Comparison of ENCODE assay signal across 12 cellular contexts in genomic region chr6:38404900-38405556, GRCh38.
DNase-seq lines count a peak whose midpoint lies in the region; ATAC-seq, FAIRE-seq and TF ChIP-seq lines count a peak whose summit lies in the region.
"Had no signal": no experiment of that assay in that cellular context is flagged by ENCODE, and none has a peak within 500 bp of the region (broad histone marks: within the 10 kb centered on the region; RNA-seq: fewer than 3 reads in every experiment).

No MANE protein-coding gene starts in this region.

- FAIRE-seq in bronchial epithelial cell (lab: Jason Lieb, UNC), result peak; percentile 96
- FAIRE-seq: islet of Langerhans had no signal

- H3K9me3 ChIP-seq in heart left ventricle (no peaks in the 10 kb centered on the region), vagina (no peaks in the 10 kb centered on the region)
- H3K9me3 ChIP-seq: ovary had no signal

- no peak for DNase-seq in Right ventricle myocardium superior
- no peak for DNase-seq in heart left ventricle
- DNase-seq in bronchial epithelial cell (ENCODE audit: low read depth), result peak; percentile 97
- peak; percentile 61 for DNase-seq in kidney tubule cell (ENCODE audit: low spot score)
- no peak for DNase-seq in vagina (ENCODE audit: extremely low spot score in 2 of 2)
- no peak for DNase-seq in GM19238 (ENCODE audit: insufficient read length, low spot score)
- no peak for DNase-seq in DMS79 treated with DMSO at 0.1 percent for 48 hours (lab: John Stamatoyannopoulos, UW)
- DNase-seq: AML-193, ovary, T-helper 9 cell had no signal

- ATAC-seq in Right ventricle myocardium superior (ENCODE audit: poor library complexity), result peak; percentile 58
- no peak for ATAC-seq in heart left ventricle
- ATAC-seq in HG03354 (IDR thresholded peaks at IDR 0.05; ENCODE audit: poor library complexity, severe bottlenecking, unreplicated experiment), result no peak

- TF ChIP-seq CTCF in heart left ventricle (IDR thresholded peaks at IDR 0.05), result no peak
- no peak for TF ChIP-seq CTCF in bronchial epithelial cell (IDR thresholded peaks at IDR 0.05; ENCODE audit: insufficient read depth, low read length, severe bottlenecking)
- TF ChIP-seq CTCF in vagina (IDR thresholded peaks at IDR 0.05), result no peak

- intact Hi-C loops in Right ventricle myocardium superior (cut with DNase I) (no loop called here), heart left ventricle (cut with DNase I) (no loop called here), vagina (cut with DNase I) (no loop called here)

- H3K4me3 ChIP-seq in heart left ventricle (no peak overlapping the region), bronchial epithelial cell (ENCODE audit: low read depth, low read length) (no peak overlapping the region), vagina (no peak overlapping the region)
- H3K4me3 ChIP-seq: ovary had no signal

- H3K27me3 ChIP-seq in heart left ventricle (no peaks in the 10 kb centered on the region), bronchial epithelial cell (ENCODE audit: control insufficient read depth, insufficient read depth, low read length) (no peaks in the 10 kb centered on the region), vagina (no peaks in the 10 kb centered on the region)
- H3K27me3 ChIP-seq: ovary had no signal

- no peak for TF ChIP-seq POLR2A in heart left ventricle (IDR thresholded peaks at IDR 0.05)
- TF ChIP-seq POLR2A in vagina (IDR thresholded peaks at IDR 0.05), result no peak

- H3K4me1 ChIP-seq in heart left ventricle (peaks cover 0 to 16% (median 12%) of the 10 kb centered on the region in 12 donors), vagina (peaks cover 47% of the 10 kb centered on the region)

- H3K36me3 ChIP-seq in heart left ventricle (no peaks in the 10 kb centered on the region), bronchial epithelial cell (ENCODE audit: control insufficient read depth, insufficient read depth, low read length) (no peaks in the 10 kb centered on the region), vagina (no peaks in the 10 kb centered on the region)
- H3K36me3 ChIP-seq: ovary had no signal

- 61 to 82% (median 70%) methylated on average over 3 of the region's 3 CpGs for WGBS in heart left ventricle, 4 donors

- H3K27ac ChIP-seq in heart left ventricle (no peak overlapping the region), vagina (peak overlapping the region; percentile 15)
- H3K27ac ChIP-seq: ovary had no signal

Comparison
In these comparisons a context has a peak if more than half of its experiments do, and no peak if none do; other contexts are left out.
1. DNase-seq: peak in bronchial epithelial cell (single experiment) and kidney tubule cell (single experiment); none in Right ventricle myocardium superior (single experiment), heart left ventricle (0 of 5), vagina (0 of 2), GM19238 (single experiment) and DMS79 treated with DMSO at 0.1 percent for 48 hours (single experiment).